1 cellular context compared by ENCODE assay signal in the genomic region with DNA sequence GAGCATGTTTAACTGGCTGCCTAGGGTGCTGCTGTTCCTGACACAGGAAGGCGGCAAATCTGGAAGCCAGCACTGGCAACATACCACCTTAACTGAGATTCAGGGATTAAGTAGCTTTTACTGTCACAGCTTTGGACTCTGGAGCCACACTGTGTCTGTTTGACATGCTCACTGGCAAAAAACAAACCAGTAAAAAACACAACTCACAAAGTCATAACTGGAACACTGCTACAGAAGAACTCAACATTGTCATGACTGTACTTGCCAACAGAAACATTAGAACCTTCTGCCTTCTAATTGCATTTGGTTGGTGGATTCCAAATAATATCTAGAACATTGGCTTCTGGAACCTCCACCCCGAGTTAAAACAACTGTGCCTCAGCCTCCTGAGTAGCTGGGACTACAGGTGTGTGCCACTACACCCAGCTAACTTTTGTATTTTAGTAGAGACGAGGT.
TF ChIP-seq lines count a peak whose summit lies in the region.

No MANE protein-coding gene starts in this region.

TF ChIP-seq in HepG2, 621 proteins besides CTCF, POLR2A, EP300 and RAD21 (continued from another document and continues in another):
- TF ChIP-seq ZNF280D (CRISPR knock-in tag; IDR thresholded peaks at IDR 0.05) = peak; percentile 79; the same call in 1 of the 2 replicates
- 0 out of 2 replicates have a peak, but pooled peaks have one; percentile 16 for TF ChIP-seq ARID5B (CRISPR knock-in tag; IDR thresholded peaks at IDR 0.05)
- TF ChIP-seq FUBP1 (CRISPR knock-in tag; IDR thresholded peaks at IDR 0.05; ENCODE audit: borderline replicate concordance) = 0 out of 2 replicates have a peak, but pooled peaks have one; percentile 55
- TF ChIP-seq EHMT2 (IDR thresholded peaks at IDR 0.05; ENCODE audit: borderline replicate concordance, low read depth, low read length) = 0 out of 2 replicates have a peak, but pooled peaks have one; percentile 10
- 0 out of 2 replicates have a peak, but pooled peaks have one; percentile 11 for TF ChIP-seq ZNF274 (CRISPR knock-in tag; IDR thresholded peaks at IDR 0.05)
- TF ChIP-seq ZNF446 (CRISPR knock-in tag; IDR thresholded peaks at IDR 0.05) = 0 out of 2 replicates have a peak, but pooled peaks have one; percentile 39
- 0 out of 2 replicates have a peak, but pooled peaks have one; percentile 7 for TF ChIP-seq ZNF557 (CRISPR knock-in tag; IDR thresholded peaks at IDR 0.05)
- TF ChIP-seq SALL1 (CRISPR knock-in tag; IDR thresholded peaks at IDR 0.05) = peak; percentile 54
- TF ChIP-seq, protein P1, sequence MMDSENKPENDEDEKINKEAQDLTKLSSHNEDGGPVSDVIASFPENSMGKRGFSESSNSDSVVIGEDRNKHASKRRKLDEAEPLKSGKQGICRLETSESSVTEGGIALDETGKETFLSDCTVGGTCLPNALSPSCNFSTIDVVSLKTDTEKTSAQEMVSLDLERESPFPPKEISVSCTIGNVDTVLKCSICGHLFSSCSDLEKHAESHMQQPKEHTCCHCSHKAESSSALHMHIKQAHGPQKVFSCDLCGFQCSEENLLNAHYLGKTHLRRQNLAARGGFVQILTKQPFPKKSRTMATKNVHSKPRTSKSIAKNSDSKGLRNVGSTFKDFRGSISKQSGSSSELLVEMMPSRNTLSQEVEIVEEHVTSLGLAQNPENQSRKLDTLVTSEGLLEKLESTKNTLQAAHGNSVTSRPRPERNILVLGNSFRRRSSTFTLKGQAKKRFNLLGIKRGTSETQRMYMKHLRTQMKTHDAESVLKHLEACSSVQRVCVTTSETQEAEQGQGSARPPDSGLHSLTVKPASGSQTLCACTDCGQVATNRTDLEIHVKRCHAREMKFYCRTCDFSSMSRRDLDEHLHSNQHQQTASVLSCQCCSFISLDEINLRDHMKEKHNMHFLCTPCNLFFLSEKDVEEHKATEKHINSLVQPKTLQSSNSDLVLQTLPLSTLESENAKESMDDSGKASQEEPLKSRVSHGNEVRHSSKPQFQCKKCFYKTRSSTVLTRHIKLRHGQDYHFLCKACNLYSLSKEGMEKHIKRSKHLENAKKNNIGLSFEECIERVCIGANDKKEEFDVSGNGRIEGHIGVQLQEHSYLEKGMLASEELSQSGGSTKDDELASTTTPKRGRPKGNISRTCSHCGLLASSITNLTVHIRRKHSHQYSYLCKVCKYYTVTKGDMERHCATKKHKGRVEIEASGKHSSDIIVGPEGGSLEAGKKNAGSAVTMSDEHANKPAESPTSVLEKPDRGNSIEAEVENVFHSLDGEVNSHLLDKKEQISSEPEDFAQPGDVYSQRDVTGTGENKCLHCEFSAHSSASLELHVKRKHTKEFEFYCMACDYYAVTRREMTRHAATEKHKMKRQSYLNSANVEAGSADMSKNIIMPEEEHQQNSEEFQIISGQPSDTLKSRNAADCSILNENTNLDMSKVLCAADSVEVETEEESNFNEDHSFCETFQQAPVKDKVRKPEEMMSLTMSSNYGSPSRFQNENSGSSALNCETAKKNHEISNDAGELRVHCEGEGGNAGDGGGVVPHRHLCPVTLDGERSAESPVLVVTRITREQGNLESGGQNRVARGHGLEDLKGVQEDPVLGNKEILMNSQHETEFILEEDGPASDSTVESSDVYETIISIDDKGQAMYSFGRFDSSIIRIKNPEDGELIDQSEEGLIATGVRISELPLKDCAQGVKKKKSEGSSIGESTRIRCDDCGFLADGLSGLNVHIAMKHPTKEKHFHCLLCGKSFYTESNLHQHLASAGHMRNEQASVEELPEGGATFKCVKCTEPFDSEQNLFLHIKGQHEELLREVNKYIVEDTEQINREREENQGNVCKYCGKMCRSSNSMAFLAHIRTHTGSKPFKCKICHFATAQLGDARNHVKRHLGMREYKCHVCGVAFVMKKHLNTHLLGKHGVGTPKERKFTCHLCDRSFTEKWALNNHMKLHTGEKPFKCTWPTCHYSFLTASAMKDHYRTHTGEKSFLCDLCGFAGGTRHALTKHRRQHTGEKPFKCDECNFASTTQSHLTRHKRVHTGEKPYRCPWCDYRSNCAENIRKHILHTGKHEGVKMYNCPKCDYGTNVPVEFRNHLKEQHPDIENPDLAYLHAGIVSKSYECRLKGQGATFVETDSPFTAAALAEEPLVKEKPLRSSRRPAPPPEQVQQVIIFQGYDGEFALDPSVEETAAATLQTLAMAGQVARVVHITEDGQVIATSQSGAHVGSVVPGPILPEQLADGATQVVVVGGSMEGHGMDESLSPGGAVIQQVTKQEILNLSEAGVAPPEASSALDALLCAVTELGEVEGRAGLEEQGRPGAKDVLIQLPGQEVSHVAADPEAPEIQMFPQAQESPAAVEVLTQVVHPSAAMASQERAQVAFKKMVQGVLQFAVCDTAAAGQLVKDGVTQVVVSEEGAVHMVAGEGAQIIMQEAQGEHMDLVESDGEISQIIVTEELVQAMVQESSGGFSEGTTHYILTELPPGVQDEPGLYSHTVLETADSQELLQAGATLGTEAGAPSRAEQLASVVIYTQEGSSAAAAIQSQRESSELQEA (CRISPR knock-in tag; IDR thresholded peaks at IDR 0.05; ENCODE audit: not compliant biosample characterization) = peak; percentile 47
- TF ChIP-seq ZMAT3 (CRISPR knock-in tag; conservative IDR thresholded peaks at IDR 0.05) = 0 out of 2 replicates have a peak, but pooled peaks have one; percentile 62
- peak; percentile 26; the same call in 1 of the 2 replicates for TF ChIP-seq ZNF33B (CRISPR knock-in tag; IDR thresholded peaks at IDR 0.05)
- TF ChIP-seq TBX2 (CRISPR knock-in tag; IDR thresholded peaks at IDR 0.05; ENCODE audit: borderline replicate concordance) = no peak; the same call in 1 of the 2 replicates
- TF ChIP-seq ZNF883 (CRISPR knock-in tag; IDR thresholded peaks at IDR 0.05; ENCODE audit: not compliant biosample characterization) = peak; percentile 50
- TF ChIP-seq, protein P2, sequence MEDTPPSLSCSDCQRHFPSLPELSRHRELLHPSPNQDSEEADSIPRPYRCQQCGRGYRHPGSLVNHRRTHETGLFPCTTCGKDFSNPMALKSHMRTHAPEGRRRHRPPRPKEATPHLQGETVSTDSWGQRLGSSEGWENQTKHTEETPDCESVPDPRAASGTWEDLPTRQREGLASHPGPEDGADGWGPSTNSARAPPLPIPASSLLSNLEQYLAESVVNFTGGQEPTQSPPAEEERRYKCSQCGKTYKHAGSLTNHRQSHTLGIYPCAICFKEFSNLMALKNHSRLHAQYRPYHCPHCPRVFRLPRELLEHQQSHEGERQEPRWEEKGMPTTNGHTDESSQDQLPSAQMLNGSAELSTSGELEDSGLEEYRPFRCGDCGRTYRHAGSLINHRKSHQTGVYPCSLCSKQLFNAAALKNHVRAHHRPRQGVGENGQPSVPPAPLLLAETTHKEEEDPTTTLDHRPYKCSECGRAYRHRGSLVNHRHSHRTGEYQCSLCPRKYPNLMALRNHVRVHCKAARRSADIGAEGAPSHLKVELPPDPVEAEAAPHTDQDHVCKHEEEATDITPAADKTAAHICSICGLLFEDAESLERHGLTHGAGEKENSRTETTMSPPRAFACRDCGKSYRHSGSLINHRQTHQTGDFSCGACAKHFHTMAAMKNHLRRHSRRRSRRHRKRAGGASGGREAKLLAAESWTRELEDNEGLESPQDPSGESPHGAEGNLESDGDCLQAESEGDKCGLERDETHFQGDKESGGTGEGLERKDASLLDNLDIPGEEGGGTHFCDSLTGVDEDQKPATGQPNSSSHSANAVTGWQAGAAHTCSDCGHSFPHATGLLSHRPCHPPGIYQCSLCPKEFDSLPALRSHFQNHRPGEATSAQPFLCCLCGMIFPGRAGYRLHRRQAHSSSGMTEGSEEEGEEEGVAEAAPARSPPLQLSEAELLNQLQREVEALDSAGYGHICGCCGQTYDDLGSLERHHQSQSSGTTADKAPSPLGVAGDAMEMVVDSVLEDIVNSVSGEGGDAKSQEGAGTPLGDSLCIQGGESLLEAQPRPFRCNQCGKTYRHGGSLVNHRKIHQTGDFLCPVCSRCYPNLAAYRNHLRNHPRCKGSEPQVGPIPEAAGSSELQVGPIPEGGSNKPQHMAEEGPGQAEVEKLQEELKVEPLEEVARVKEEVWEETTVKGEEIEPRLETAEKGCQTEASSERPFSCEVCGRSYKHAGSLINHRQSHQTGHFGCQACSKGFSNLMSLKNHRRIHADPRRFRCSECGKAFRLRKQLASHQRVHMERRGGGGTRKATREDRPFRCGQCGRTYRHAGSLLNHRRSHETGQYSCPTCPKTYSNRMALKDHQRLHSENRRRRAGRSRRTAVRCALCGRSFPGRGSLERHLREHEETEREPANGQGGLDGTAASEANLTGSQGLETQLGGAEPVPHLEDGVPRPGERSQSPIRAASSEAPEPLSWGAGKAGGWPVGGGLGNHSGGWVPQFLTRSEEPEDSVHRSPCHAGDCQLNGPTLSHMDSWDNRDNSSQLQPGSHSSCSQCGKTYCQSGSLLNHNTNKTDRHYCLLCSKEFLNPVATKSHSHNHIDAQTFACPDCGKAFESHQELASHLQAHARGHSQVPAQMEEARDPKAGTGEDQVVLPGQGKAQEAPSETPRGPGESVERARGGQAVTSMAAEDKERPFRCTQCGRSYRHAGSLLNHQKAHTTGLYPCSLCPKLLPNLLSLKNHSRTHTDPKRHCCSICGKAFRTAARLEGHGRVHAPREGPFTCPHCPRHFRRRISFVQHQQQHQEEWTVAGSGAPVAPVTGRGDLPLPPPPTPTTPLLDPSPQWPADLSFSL (CRISPR knock-in tag; IDR thresholded peaks at IDR 0.05) = peak; percentile 78; the same call in 1 of the 2 replicates
- 0 out of 2 replicates have a peak, but pooled peaks have one; percentile 38 for TF ChIP-seq ERF (CRISPR knock-in tag; IDR thresholded peaks at IDR 0.05)
- peak; percentile 56; the same call in 1 of the 2 replicates for TF ChIP-seq HES4 (CRISPR knock-in tag; IDR thresholded peaks at IDR 0.05; ENCODE audit: borderline replicate concordance)
